ENCODE assay signal across 22 cellular contexts in genomic region chr20:57072184-57072583, GRCh38.
"Had no signal": no experiment of that assay in that cellular context is flagged by ENCODE, and none has a peak within 500 bp of the region (broad histone marks: within the 10 kb centered on the region; RNA-seq: fewer than 3 reads in every experiment).

No MANE protein-coding gene starts in this region.

- H3K9me3 ChIP-seq: ascending aorta, neutrophil, pancreas, right lobe of liver, thoracic aorta had no signal

- DNase-seq: activated CD4-positive, alpha-beta T cell treated with anti-CD3 and anti-CD28 coated beads, Interleukin-2, amount 10 ng/mL, durations not matched to agents 24 days and 14 days; activated CD8-positive, alpha-beta T cell treated with anti-CD3 and anti-CD28 coated beads for 36 hours; activated T-cell treated with anti-CD3 and anti-CD28 coated beads, Interleukin-2, amount 50 U/mL, for 1 hour; cerebellar nuclear complex; cortex of kidney; erythroblast; heart left ventricle; left ventricle myocardium inferior; naive thymus-derived CD8-positive, alpha-beta T cell; right lobe of liver; spleen; stimulated activated CD4-positive, alpha-beta T cell treated with anti-CD3 and anti-CD28 coated beads, Interleukin-4, amount 100 ng/mL, for 4 hours; T-cell; T-helper 9 cell had no signal

- H3K27ac ChIP-seq: ascending aorta, breast epithelium, gastroesophageal sphincter, heart left ventricle, left ventricle myocardium inferior, neutrophil, pancreas, right lobe of liver, spleen, thoracic aorta had no signal

- H3K27ac Mint-ChIP-seq: activated CD4-positive, alpha-beta T cell treated with anti-CD3 and anti-CD28 coated beads, Interleukin-2, amount 10 ng/mL, durations not matched to agents 24 days and 14 days; activated CD8-positive, alpha-beta T cell treated with anti-CD3 and anti-CD28 coated beads for 36 hours; activated naive CD4-positive, alpha-beta T cell treated with anti-CD3 and anti-CD28 coated beads, Interleukin-2, amount 50 U/mL, for 24 hours; stimulated activated memory B cell treated with anti-CD40 and anti-IgM and Interleukin-4, amounts not matched to agents 10 μg/mL and 1 μg/mL and 100 μg/mL, for 72 hours; T-cell had no signal

- H3K4me1 ChIP-seq: ascending aorta, breast epithelium, gastroesophageal sphincter, heart left ventricle, pancreas, right lobe of liver, spleen had no signal

- H3K36me3 ChIP-seq: ascending aorta, breast epithelium, gastroesophageal sphincter, heart left ventricle, left ventricle myocardium inferior, neutrophil, pancreas, right lobe of liver, spleen, thoracic aorta had no signal

- H3K27me3 ChIP-seq: ascending aorta, breast epithelium, right lobe of liver had no signal

- H3K4me3 ChIP-seq: ascending aorta, breast epithelium, gastroesophageal sphincter, heart left ventricle, left ventricle myocardium inferior, pancreas, right lobe of liver, spleen, thoracic aorta had no signal

- ATAC-seq: activated CD8-positive, alpha-beta T cell treated with anti-CD3 and anti-CD28 coated beads for 36 hours; gastroesophageal sphincter; heart left ventricle; naive thymus-derived CD8-positive, alpha-beta T cell; pancreas; right lobe of liver; stimulated activated memory B cell treated with anti-CD40 and anti-IgM and Interleukin-4, amounts not matched to agents 10 μg/mL and 1 μg/mL and 100 μg/mL, for 72 hours; T-cell had no signal

- H3K9me3 Mint-ChIP-seq: activated naive CD4-positive, alpha-beta T cell treated with anti-CD3 and anti-CD28 coated beads, Interleukin-2, amount 50 U/mL, for 24 hours had no signal

- H3K4me1 Mint-ChIP-seq: activated CD4-positive, alpha-beta T cell treated with anti-CD3 and anti-CD28 coated beads, Interleukin-2, amount 10 ng/mL, durations not matched to agents 24 days and 14 days; stimulated activated memory B cell treated with anti-CD40 and anti-IgM and Interleukin-4, amounts not matched to agents 10 μg/mL and 1 μg/mL and 100 μg/mL, for 72 hours had no signal

- H3K36me3 Mint-ChIP-seq: activated naive CD4-positive, alpha-beta T cell treated with anti-CD3 and anti-CD28 coated beads, Interleukin-2, amount 50 U/mL, for 24 hours; stimulated activated memory B cell treated with anti-CD40 and anti-IgM and Interleukin-4, amounts not matched to agents 10 μg/mL and 1 μg/mL and 100 μg/mL, for 72 hours; T-cell had no signal

- H3K4me3 Mint-ChIP-seq: activated CD4-positive, alpha-beta T cell treated with anti-CD3 and anti-CD28 coated beads, Interleukin-2, amount 10 ng/mL, durations not matched to agents 24 days and 14 days; activated CD8-positive, alpha-beta T cell treated with anti-CD3 and anti-CD28 coated beads for 36 hours; activated naive CD4-positive, alpha-beta T cell treated with anti-CD3 and anti-CD28 coated beads, Interleukin-2, amount 50 U/mL, for 24 hours; stimulated activated memory B cell treated with anti-CD40 and anti-IgM and Interleukin-4, amounts not matched to agents 10 μg/mL and 1 μg/mL and 100 μg/mL, for 72 hours; T-cell had no signal
